ENCODE assay signal across 17 cellular contexts in the genomic region with DNA sequence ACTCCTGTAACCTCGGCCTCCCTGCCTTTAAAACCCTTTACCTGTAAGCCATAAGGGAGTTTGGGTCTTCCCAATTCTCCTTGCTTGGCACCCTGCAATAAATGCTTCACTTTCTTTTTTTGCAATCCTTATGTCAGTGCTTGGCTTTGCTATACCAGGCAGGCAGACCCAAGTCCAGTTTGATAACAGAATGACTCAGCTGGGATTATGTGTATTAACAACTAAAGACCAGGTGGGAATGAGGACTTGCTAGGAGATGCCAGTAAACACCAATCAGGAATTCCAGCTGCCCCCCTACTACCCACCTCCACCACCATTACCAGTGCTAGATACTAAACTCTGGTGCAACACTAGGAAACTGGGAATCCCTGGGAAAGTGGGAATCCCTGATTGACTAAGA. TPM values are rescaled to one million over a fixed set of nuclear protein-coding genes. Genes with fewer than 3 reads are reported as not detected.
DNase-seq lines count a peak whose midpoint lies in the region; ATAC-seq and FAIRE-seq lines count a peak whose summit lies in the region.
"Had no signal": no experiment of that assay in that cellular context is flagged by ENCODE, and none has a peak within 500 bp of the region (broad histone marks: within the 10 kb centered on the region; RNA-seq: fewer than 3 reads in every experiment).

No MANE protein-coding gene starts in this region.

- H3K4me1 ChIP-seq in duodenal mucosa (ENCODE audit: control insufficient read depth in 1 of 2, insufficient read depth in 2 of 2, low read length in 2 of 2) (peaks cover 15 to 39% of the 10 kb centered on the region in 2 donors), small intestine (ENCODE audit: control insufficient read depth in 2 of 2, insufficient read depth in 1 of 2, low read depth in 1 of 2, low read length in 1 of 2) (peaks cover 5 to 7% of the 10 kb centered on the region in 2 donors)

- 9 to 42% (median 17%) methylated on average over 1 of the region's 1 CpG for WGBS in small intestine, 3 donors

- DNase-seq in DMS 273 treated with DMSO at 0.1 percent for 48 hours (lab: John Stamatoyannopoulos, UW) (peak; percentile 11), NCI-H82 (lab: John Stamatoyannopoulos, UW) (peak; percentile 77), small intestine (peak; percentile 92), NOMO-1 treated with DMSO at 0.1 percent for 48 hours (lab: John Stamatoyannopoulos, UW; ENCODE audit: unreplicated experiment) (no peak), NCI-H748 treated with DMSO at 0.1 percent for 48 hours (lab: John Stamatoyannopoulos, UW) (no peak)
- DNase-seq: CD8-positive, alpha-beta T cell; COR-L47; DMS79 treated with DMSO at 0.1 percent for 48 hours; EL had no signal

- peak overlapping the region; percentile 49 for H3K27ac ChIP-seq in duodenal mucosa (ENCODE audit: low read depth, low read length)
- H3K27ac ChIP-seq in small intestine (ENCODE audit: low read depth in 1 of 2, low read length in 1 of 2) = peak overlapping the region; percentile 77 to 82

- no peak overlapping the region for H3K9ac ChIP-seq in duodenal mucosa (ENCODE audit: low read depth in 1 of 2, low read length in 2 of 2)

- ATAC-seq in GM21786 (IDR thresholded peaks at IDR 0.05; ENCODE audit: unreplicated experiment) = no peak
- ATAC-seq: CD8-positive, alpha-beta T cell; HepG2 had no signal

- H3K9me3 ChIP-seq in duodenal mucosa (ENCODE audit: control insufficient read depth in 1 of 2, low read length in 2 of 2) (no peaks in the 10 kb centered on the region), small intestine (ENCODE audit: control insufficient read depth, low read depth) (no peaks in the 10 kb centered on the region)
- H3K9me3 ChIP-seq: HAP-1 had no signal

- no peaks in the 10 kb centered on the region for H3K36me3 ChIP-seq in duodenal mucosa (ENCODE audit: control insufficient read depth in 1 of 2, insufficient read depth in 2 of 2, low read length in 2 of 2)
- H3K36me3 ChIP-seq in small intestine (ENCODE audit: control insufficient read depth in 2 of 2, insufficient read depth in 2 of 2, low read length in 2 of 2) = no peaks in the 10 kb centered on the region
- H3K36me3 ChIP-seq: HAP-1 had no signal

- H3K4me3 ChIP-seq in duodenal mucosa (ENCODE audit: low read depth in 1 of 2, low read length in 2 of 2) = peak overlapping the region in 1 of 2 donors; percentile 7
- no peak overlapping the region for H3K4me3 ChIP-seq in small intestine (ENCODE audit: low read depth in 1 of 2, low read length in 2 of 2)
- H3K4me3 ChIP-seq: HAP-1 had no signal

- FAIRE-seq in small intestine (lab: Jason Lieb, UNC) = no peak
- FAIRE-seq: G401.6, GM12892, H1, HepG2, HTR-8/SVneo had no signal

- H3K27me3 ChIP-seq in duodenal mucosa (ENCODE audit: control insufficient read depth in 1 of 2, insufficient read depth in 2 of 2, low read length in 2 of 2) = no peaks in the 10 kb centered on the region
- H3K27me3 ChIP-seq in small intestine (ENCODE audit: control insufficient read depth in 2 of 2, insufficient read depth in 2 of 2, low read length in 2 of 2) = no peaks in the 10 kb centered on the region

RNA-seq across cellular contexts. Expression of gene SLC35G1, which starts 22.0 kb away (rescaled TPM):
- polyA plus RNA-seq in small intestine = 10 to 100 TPM; 48.3 to 74.3 (median 71.3) TPM

Comparison
In these comparisons a context has a peak if more than half of its experiments do, and no peak if none do; other contexts are left out.
1. DNase-seq: peak in DMS 273 treated with DMSO at 0.1 percent for 48 hours (single experiment), NCI-H82 (single experiment) and small intestine (single experiment); none in NOMO-1 treated with DMSO at 0.1 percent for 48 hours (single experiment) and NCI-H748 treated with DMSO at 0.1 percent for 48 hours (single experiment).